ENCODE assay signal across 12 cellular contexts in genomic region chr15:48992545-48992944, GRCh38. TPM values are rescaled to one million over a fixed set of nuclear protein-coding genes. Genes with fewer than 3 reads are reported as not detected.
A peak's percentile ranks its signal among the peaks of the same experiment; 100 is the strongest.
DNase-seq lines count a peak whose midpoint lies in the region; ATAC-seq, FAIRE-seq and TF ChIP-seq lines count a peak whose summit lies in the region.
"Had no signal": no experiment of that assay in that cellular context is flagged by ENCODE, and none has a peak within 500 bp of the region (broad histone marks: within the 10 kb centered on the region; RNA-seq: fewer than 3 reads in every experiment).

No MANE protein-coding gene starts in this region.

- no peaks in the 10 kb centered on the region for H3K79me2 ChIP-seq in K562 (ENCODE audit: control insufficient read depth, insufficient read depth, low read length)

- H3K36me3 ChIP-seq in K562 (ENCODE audit: control insufficient read depth, insufficient read depth, low read length) (peaks cover 40% of the 10 kb centered on the region), suprapubic skin (peaks cover 54% of the 10 kb centered on the region)

- TF ChIP-seq CTCF in K562 (IDR thresholded peaks at IDR 0.05 in 2 of 3, conservative IDR thresholded peaks at IDR 0.05 in 1 of 3; ENCODE audit: insufficient read depth in 2 of 3, low read depth in 1 of 3, low read length in 3 of 3) (no peak), suprapubic skin (IDR thresholded peaks at IDR 0.05) (no peak)

- H3K4me1 ChIP-seq in K562 (replicated peaks in 1 of 2; ENCODE audit: control insufficient read depth in 2 of 2, insufficient read depth in 2 of 2, low read length in 2 of 2), result no peaks in the 10 kb centered on the region
- no peaks in the 10 kb centered on the region for H3K4me1 ChIP-seq in suprapubic skin

- H3K9me1 ChIP-seq in K562 (ENCODE audit: control insufficient read depth, insufficient read depth, low read length), result no peaks in the 10 kb centered on the region

- H3K4me3 ChIP-seq in K562, result no peak overlapping the region
- no peak overlapping the region for H3K4me3 ChIP-seq in suprapubic skin

- ATAC-seq in GM18499 (IDR thresholded peaks at IDR 0.05; ENCODE audit: insufficient read depth, unreplicated experiment) (peak; percentile 97), GM21576 (IDR thresholded peaks at IDR 0.05; ENCODE audit: unreplicated experiment) (peak; percentile 92), HG03460 (IDR thresholded peaks at IDR 0.05; ENCODE audit: unreplicated experiment) (peak; percentile 73), K562 (no peak; the same call in 2 of the 3 replicates)

- no peaks in the 10 kb centered on the region for H3K27me3 ChIP-seq in K562 (ENCODE audit: control insufficient read depth in 2 of 2, insufficient read depth in 2 of 2, low read length in 2 of 2)
- no peaks in the 10 kb centered on the region for H3K27me3 ChIP-seq in suprapubic skin

- no peak overlapping the region for H3K27ac ChIP-seq in K562 (ENCODE audit: extremely low read depth, low read depth, low read length)
- no peak overlapping the region for H3K27ac ChIP-seq in suprapubic skin

- no peak for TF ChIP-seq EP300 in K562 (IDR thresholded peaks at IDR 0.05; ENCODE audit: low read length)
- TF ChIP-seq EP300 in suprapubic skin (IDR thresholded peaks at IDR 0.05), result no peak

- no peak overlapping the region for H2AFZ ChIP-seq in K562 (ENCODE audit: low read depth, low read length)

- H3K9ac ChIP-seq in K562 (ENCODE audit: insufficient read depth in 1 of 2, low read depth in 2 of 2, low read length in 2 of 2), result no peak overlapping the region

- TF ChIP-seq RAD21 in K562 (CRISPR knock-in tag; conservative IDR thresholded peaks at IDR 0.05 in 1 of 2, IDR thresholded peaks at IDR 0.05 in 1 of 2), result no peak

- H3K9me3 ChIP-seq in K562 (replicated peaks; ENCODE audit: control insufficient read depth, insufficient read depth, low read depth, low read length), result no peaks in the 10 kb centered on the region
- H3K9me3 ChIP-seq in suprapubic skin, result no peaks in the 10 kb centered on the region

- no peak for FAIRE-seq in K562 (lab: Jason Lieb, UNC)

- TF ChIP-seq POLR2A in K562 (conservative IDR thresholded peaks at IDR 0.05) (no peak), suprapubic skin (IDR thresholded peaks at IDR 0.05) (no peak)

- intact Hi-C loops in K562 (cut with micrococcal nuclease), result no loop called here

- in situ Hi-C loops in K562 (cut with MboI), result no loop called here

- WGBS in K562 (ENCODE audit: insufficient coverage, low coverage, missing lambda C conversion rate), result 88% methylated on average over 1 of the region's 1 CpG
- WGBS in suprapubic skin, result 96% methylated on average over 1 of the region's 1 CpG

- H3K4me2 ChIP-seq in K562 (ENCODE audit: insufficient read depth, low read length), result no peak overlapping the region

- CTCF ChIA-PET in K562 (lab: Yijun Ruan, JAX; ENCODE audit: low intra/inter-chr PET ratio), result no interaction called here

- DNase-seq in K562 (ENCODE audit: extremely low read depth in 1 of 4, low spot score in 3 of 4) (no peak), HuH-7 (ENCODE audit: low spot score) (no peak), suprapubic skin (ENCODE audit: low spot score in 2 of 2) (no peak), AG20443 (ENCODE audit: low spot score) (no peak), NCI-H1694 treated with DMSO at 0.1 percent for 48 hours (lab: John Stamatoyannopoulos, UW) (no peak)
- DNase-seq: activated CD4-positive, alpha-beta T cell treated with anti-CD3 and anti-CD28 coated beads, Interleukin-2, amount 50 U/mL, for 1 hour; KG1; NK-92 treated with Interleukin-12 subunit alpha and Interleukin-12 subunit beta, amount 100 ng/mL, for 24 hours had no signal

- POLR2A ChIA-PET in K562 (lab: Yijun Ruan, JAX), result no interaction called here

- BruUV-seq in K562 (replicated peaks; lab: Mats Ljungman, UMichigan), result no TSS peak

- H4K20me1 ChIP-seq in K562 (replicated peaks; ENCODE audit: control insufficient read depth, insufficient read depth, low read length), result no peaks in the 10 kb centered on the region

TF ChIP-seq in K562, 482 proteins besides CTCF, POLR2A, EP300 and RAD21:
- no peak for TF ChIP-seq CREB1 (IDR thresholded peaks at IDR 0.05)
- TF ChIP-seq CREB1 (CRISPR knock-in tag; IDR thresholded peaks at IDR 0.05), result no peak
- TF ChIP-seq MAFF (IDR thresholded peaks at IDR 0.05; ENCODE audit: low read length), result no peak
- no peak for TF ChIP-seq ATF1 (CRISPR knock-in tag; IDR thresholded peaks at IDR 0.05)
- TF ChIP-seq ATF1 (tag; IDR thresholded peaks at IDR 0.05), result no peak
- TF ChIP-seq MIER1 (IDR thresholded peaks at IDR 0.05; ENCODE audit: low read depth), result no peak
- peak; percentile 96 for TF ChIP-seq SPI1 (IDR thresholded peaks at IDR 0.05; ENCODE audit: borderline replicate concordance, low read depth, low read length)
- TF ChIP-seq ZNF184 (CRISPR knock-in tag; IDR thresholded peaks at IDR 0.05), result no peak
- no peak for TF ChIP-seq XRCC4 (IDR thresholded peaks at IDR 0.05; ENCODE audit: extremely low read depth, insufficient read depth, insufficient read length)

RNA-seq across cellular contexts. Expression of gene SHC4, which starts 28.8 kb away (rescaled TPM):
- 2.0 and 3.6 TPM in 2 replicates for total RNA-seq in K562 (2011; cell fraction: chromatin; rRNA removed; ENCODE audit: low replicate concordance)
- total RNA-seq in K562 (2011; cell fraction: nucleolus; rRNA removed), result 1.4 and 2.0 TPM in 2 replicates
- 2.9 and 3.5 TPM in 2 replicates for total RNA-seq in K562 (2011; cell fraction: nucleoplasm; rRNA removed)
- total RNA-seq in K562 (2014; rRNA removed) (0.24 and 0.73 TPM in 2 replicates), K562 (2014; rRNA removed; fragmentation: Illumina TruSeq; extraction: Trizol) (0.55 and 0.89 TPM in 2 replicates), K562 (2015; rRNA removed; fragmentation: Illumina TruSeq; extraction: Trizol) (0.45 and 0.69 TPM in 2 replicates), K562 (2021) (0.40 and 0.51 TPM in 2 replicates), suprapubic skin (1 to 10 TPM; 1.4 to 2.5 (median 1.6) TPM)
- polyA plus RNA-seq in K562 (2011; rRNA removed) (1.2 and 1.6 TPM in 2 replicates), K562 (2014; fragmentation: Illumina TruSeq; extraction: Trizol) (0.43 and 0.89 TPM in 2 replicates), K562 (2014; fragmentation: Nextera tagmentation; extraction: Ambion mirVana) (1 to 10 TPM in 1 of 2 experiments, under 1 TPM in 1; 0.67 to 1.0 TPM), K562 (2014; rRNA removed) (0.52 and 1.1 TPM in 2 replicates)
- 0.42 and 0.96 TPM in 2 replicates for polyA plus RNA-seq in K562 (2011; cell fraction: cytosol; rRNA removed)
- 4.1 and 4.8 TPM in 2 replicates for polyA plus RNA-seq in K562 (2011; cell fraction: nucleus; rRNA removed)
- polyA plus RNA-seq in K562 (2012), result 0.70 and 0.73 TPM in 2 replicates
- polyA minus RNA-seq in K562 (2011; rRNA and poly(A)+ RNA removed), result 2.6 and 3.5 TPM in 2 replicates
- polyA minus RNA-seq in K562 (2011; cell fraction: cytosol; rRNA and poly(A)+ RNA removed), result not detected in 2 replicates
- 1.5 and 4.1 TPM in 2 replicates for polyA minus RNA-seq in K562 (2011; cell fraction: nucleus; rRNA and poly(A)+ RNA removed)
- polyA plus RNA-seq: CD14-positive monocyte had no signal

RNA-seq across cellular contexts. Expression of gene SECISBP2L, which starts 53.7 kb away (rescaled TPM):
- 31.4 and 68.3 TPM in 2 replicates for total RNA-seq in K562 (2011; cell fraction: chromatin; rRNA removed; ENCODE audit: low replicate concordance)
- total RNA-seq in K562 (2011; cell fraction: nucleolus; rRNA removed), result 7.0 and 12.6 TPM in 2 replicates
- total RNA-seq in K562 (2011; cell fraction: nucleoplasm; rRNA removed), result 19.9 and 21.0 TPM in 2 replicates
- total RNA-seq in K562 (2014; rRNA removed), result 9.5 and 14.1 TPM in 2 replicates
- total RNA-seq in K562 (2014; rRNA removed; fragmentation: Illumina TruSeq; extraction: Trizol), result 11.8 and 13.5 TPM in 2 replicates
- 10.4 and 12.1 TPM in 2 replicates for total RNA-seq in K562 (2015; rRNA removed; fragmentation: Illumina TruSeq; extraction: Trizol)
- 10.4 and 11.5 TPM in 2 replicates for total RNA-seq in K562 (2021)
- polyA plus RNA-seq in K562 (2011; rRNA removed), result 12.0 and 13.0 TPM in 2 replicates
- 5.9 and 6.3 TPM in 2 replicates for polyA plus RNA-seq in K562 (2011; cell fraction: cytosol; rRNA removed)
- 12.6 and 13.0 TPM in 2 replicates for polyA plus RNA-seq in K562 (2011; cell fraction: nucleus; rRNA removed)
- polyA plus RNA-seq in K562 (2012), result 5.9 TPM in 2 replicates
- polyA plus RNA-seq in K562 (2014; fragmentation: Illumina TruSeq; extraction: Trizol), result 6.4 and 7.6 TPM in 2 replicates
- polyA plus RNA-seq in K562 (2014; fragmentation: Nextera tagmentation; extraction: Ambion mirVana), result 1 to 10 TPM in 1 of 2 experiments, under 1 TPM in 1; 0.55 to 1.1 TPM
- polyA plus RNA-seq in K562 (2014; rRNA removed), result 5.1 and 5.4 TPM in 2 replicates
- polyA minus RNA-seq in K562 (2011; rRNA and poly(A)+ RNA removed), result 20.5 and 27.6 TPM in 2 replicates
- 6.0 and 8.6 TPM in 2 replicates for polyA minus RNA-seq in K562 (2011; cell fraction: cytosol; rRNA and poly(A)+ RNA removed)
- polyA minus RNA-seq in K562 (2011; cell fraction: nucleus; rRNA and poly(A)+ RNA removed), result 12.5 and 29.1 TPM in 2 replicates
- 10 to 100 TPM; 21.8 to 58.6 (median 38.7) TPM for total RNA-seq in suprapubic skin
